ENCODE assay signal across 1 cellular context in the genomic region with DNA sequence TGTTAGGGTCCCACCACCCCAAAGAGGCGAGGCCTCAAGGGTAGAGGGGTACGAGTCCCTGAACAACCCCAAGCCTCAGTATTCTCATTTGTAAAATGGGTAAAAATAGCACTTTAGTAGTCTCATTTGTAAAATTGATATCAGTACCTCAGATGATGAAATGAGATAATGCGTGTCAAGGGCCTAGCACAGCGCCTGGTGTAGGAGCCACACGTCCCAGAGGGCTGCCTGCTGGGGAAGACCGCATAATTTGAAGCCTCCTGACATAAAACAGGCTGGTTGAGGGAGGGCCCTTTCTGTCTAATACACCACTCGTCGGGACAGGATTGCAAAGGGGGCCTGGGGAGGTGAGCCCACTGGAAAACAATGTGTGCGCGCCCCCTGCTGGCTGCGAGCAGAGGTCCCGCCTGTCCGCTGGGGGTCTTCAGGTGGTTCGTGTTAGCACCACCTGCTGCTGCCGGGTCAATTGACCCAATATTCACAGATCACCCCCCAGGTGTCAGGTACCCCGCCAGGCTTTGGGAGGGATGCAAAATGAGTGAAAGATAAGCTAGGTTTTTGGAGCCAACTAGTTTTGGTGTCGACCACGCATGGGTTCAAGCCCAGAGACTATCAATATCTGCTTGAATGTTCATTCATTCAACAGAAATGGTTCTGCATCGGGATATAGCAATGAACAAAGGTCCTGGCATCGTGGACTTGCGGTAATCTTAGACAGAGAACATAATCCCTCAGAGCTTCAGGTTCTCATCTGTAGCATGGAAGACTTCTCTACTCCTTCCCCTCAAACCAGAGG.
TF ChIP-seq lines count a peak whose summit lies in the region.

No MANE protein-coding gene starts in this region.

TF ChIP-seq in HCT116, 20 proteins besides CTCF, POLR2A, EP300 and RAD21:
- no peak for TF ChIP-seq EZH2phosphoT487 (IDR thresholded peaks at IDR 0.05; ENCODE audit: borderline replicate concordance)
- no peak for TF ChIP-seq ZFX (IDR thresholded peaks at IDR 0.05)
- no peak for TF ChIP-seq CBX3 (IDR thresholded peaks at IDR 0.05; ENCODE audit: low read depth)
- TF ChIP-seq FOSL1 (IDR thresholded peaks at IDR 0.05; ENCODE audit: low read depth) = no peak
- no peak for TF ChIP-seq JUND (IDR thresholded peaks at IDR 0.05)
- no peak for TF ChIP-seq ELF1 (IDR thresholded peaks at IDR 0.05; ENCODE audit: borderline replicate concordance, low read depth)
- TF ChIP-seq YY1 (IDR thresholded peaks at IDR 0.05; ENCODE audit: extremely low read depth, insufficient replicate concordance, low read depth, low read length) = no peak
- TF ChIP-seq, protein P1, sequence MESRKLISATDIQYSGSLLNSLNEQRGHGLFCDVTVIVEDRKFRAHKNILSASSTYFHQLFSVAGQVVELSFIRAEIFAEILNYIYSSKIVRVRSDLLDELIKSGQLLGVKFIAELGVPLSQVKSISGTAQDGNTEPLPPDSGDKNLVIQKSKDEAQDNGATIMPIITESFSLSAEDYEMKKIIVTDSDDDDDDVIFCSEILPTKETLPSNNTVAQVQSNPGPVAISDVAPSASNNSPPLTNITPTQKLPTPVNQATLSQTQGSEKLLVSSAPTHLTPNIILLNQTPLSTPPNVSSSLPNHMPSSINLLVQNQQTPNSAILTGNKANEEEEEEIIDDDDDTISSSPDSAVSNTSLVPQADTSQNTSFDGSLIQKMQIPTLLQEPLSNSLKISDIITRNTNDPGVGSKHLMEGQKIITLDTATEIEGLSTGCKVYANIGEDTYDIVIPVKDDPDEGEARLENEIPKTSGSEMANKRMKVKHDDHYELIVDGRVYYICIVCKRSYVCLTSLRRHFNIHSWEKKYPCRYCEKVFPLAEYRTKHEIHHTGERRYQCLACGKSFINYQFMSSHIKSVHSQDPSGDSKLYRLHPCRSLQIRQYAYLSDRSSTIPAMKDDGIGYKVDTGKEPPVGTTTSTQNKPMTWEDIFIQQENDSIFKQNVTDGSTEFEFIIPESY (IDR thresholded peaks at IDR 0.05; ENCODE audit: extremely low read depth, insufficient replicate concordance, low read length) = no peak
- TF ChIP-seq EGR1 (IDR thresholded peaks at IDR 0.05; ENCODE audit: low read depth) = no peak
- no peak for TF ChIP-seq SIN3A (IDR thresholded peaks at IDR 0.05; ENCODE audit: low read depth)
- TF ChIP-seq, protein P2, sequence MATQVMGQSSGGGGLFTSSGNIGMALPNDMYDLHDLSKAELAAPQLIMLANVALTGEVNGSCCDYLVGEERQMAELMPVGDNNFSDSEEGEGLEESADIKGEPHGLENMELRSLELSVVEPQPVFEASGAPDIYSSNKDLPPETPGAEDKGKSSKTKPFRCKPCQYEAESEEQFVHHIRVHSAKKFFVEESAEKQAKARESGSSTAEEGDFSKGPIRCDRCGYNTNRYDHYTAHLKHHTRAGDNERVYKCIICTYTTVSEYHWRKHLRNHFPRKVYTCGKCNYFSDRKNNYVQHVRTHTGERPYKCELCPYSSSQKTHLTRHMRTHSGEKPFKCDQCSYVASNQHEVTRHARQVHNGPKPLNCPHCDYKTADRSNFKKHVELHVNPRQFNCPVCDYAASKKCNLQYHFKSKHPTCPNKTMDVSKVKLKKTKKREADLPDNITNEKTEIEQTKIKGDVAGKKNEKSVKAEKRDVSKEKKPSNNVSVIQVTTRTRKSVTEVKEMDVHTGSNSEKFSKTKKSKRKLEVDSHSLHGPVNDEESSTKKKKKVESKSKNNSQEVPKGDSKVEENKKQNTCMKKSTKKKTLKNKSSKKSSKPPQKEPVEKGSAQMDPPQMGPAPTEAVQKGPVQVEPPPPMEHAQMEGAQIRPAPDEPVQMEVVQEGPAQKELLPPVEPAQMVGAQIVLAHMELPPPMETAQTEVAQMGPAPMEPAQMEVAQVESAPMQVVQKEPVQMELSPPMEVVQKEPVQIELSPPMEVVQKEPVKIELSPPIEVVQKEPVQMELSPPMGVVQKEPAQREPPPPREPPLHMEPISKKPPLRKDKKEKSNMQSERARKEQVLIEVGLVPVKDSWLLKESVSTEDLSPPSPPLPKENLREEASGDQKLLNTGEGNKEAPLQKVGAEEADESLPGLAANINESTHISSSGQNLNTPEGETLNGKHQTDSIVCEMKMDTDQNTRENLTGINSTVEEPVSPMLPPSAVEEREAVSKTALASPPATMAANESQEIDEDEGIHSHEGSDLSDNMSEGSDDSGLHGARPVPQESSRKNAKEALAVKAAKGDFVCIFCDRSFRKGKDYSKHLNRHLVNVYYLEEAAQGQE (IDR thresholded peaks at IDR 0.05; ENCODE audit: low read depth) = no peak
- TF ChIP-seq ZNF274 (IDR thresholded peaks at IDR 0.05; ENCODE audit: low read depth, low read length) = no peak
- TF ChIP-seq CEBPB (IDR thresholded peaks at IDR 0.05; ENCODE audit: low read depth) = no peak
- no peak for TF ChIP-seq POLR2AphosphoS5 (IDR thresholded peaks at IDR 0.05; ENCODE audit: low read depth, low read length)
